ENCODE assay signal across 8 cellular contexts in genomic region chr2:199979841-199980628, GRCh38. TPM values are rescaled to one million over a fixed set of nuclear protein-coding genes. Genes with fewer than 3 reads are reported as not detected.
DNase-seq lines count a peak whose midpoint lies in the region; FAIRE-seq lines count a peak whose summit lies in the region.

No MANE protein-coding gene starts in this region.

- peak overlapping the region in 1 of 2 donors; percentile 7 for H3K4me3 ChIP-seq in neuronal stem cell (ENCODE audit: low read length in 2 of 2)
- H3K4me3 ChIP-seq in stomach smooth muscle (ENCODE audit: low read length in 2 of 2), result peak overlapping the region; percentile 33 to 67

- no peak overlapping the region for H4K91ac ChIP-seq in neuronal stem cell (ENCODE audit: low read depth, low read length, poor library complexity)

- H2AK5ac ChIP-seq in neuronal stem cell (ENCODE audit: low read depth, low read length), result no peak overlapping the region

- H3K36me3 ChIP-seq in neuronal stem cell (replicated peaks in 1 of 2; ENCODE audit: control insufficient read depth in 2 of 2, insufficient read depth in 2 of 2, low read length in 2 of 2) (no peaks in the 10 kb centered on the region), stomach smooth muscle (ENCODE audit: control insufficient read depth in 2 of 2, insufficient read depth in 2 of 2, low read length in 2 of 2) (no peaks in the 10 kb centered on the region)

- H3K27ac ChIP-seq in neuronal stem cell (replicated peaks; ENCODE audit: low read length) (no peak overlapping the region), stomach smooth muscle (ENCODE audit: low read length) (no peak overlapping the region)

- H3K27me3 ChIP-seq in neuronal stem cell (ENCODE audit: control insufficient read depth in 3 of 3, insufficient read depth in 3 of 3, low read depth in 1 of 3, low read length in 3 of 3) (no peaks in the 10 kb centered on the region), stomach smooth muscle (ENCODE audit: control insufficient read depth in 1 of 2, insufficient read depth in 2 of 2, low read length in 2 of 2) (no peaks in the 10 kb centered on the region)

- H3K23ac ChIP-seq in neuronal stem cell (ENCODE audit: low read depth, low read length, poor library complexity), result no peak overlapping the region

- H3K4me2 ChIP-seq in neuronal stem cell (ENCODE audit: insufficient read depth, low read length, poor library complexity, severe bottlenecking), result peak overlapping the region; percentile 44

- H3K18ac ChIP-seq in neuronal stem cell (ENCODE audit: low read length), result peak overlapping the region; percentile 61

- H3K14ac ChIP-seq in neuronal stem cell (ENCODE audit: low read length), result no peak overlapping the region

- no peak overlapping the region for H2BK5ac ChIP-seq in neuronal stem cell (ENCODE audit: low read length)

- no peaks in the 10 kb centered on the region for H3K79me1 ChIP-seq in neuronal stem cell (ENCODE audit: low read depth, low read length)

- no peaks in the 10 kb centered on the region for H3K9me3 ChIP-seq in neuronal stem cell (replicated peaks in 1 of 2; ENCODE audit: control insufficient read depth in 2 of 2, insufficient read depth in 1 of 2, low read depth in 1 of 2, low read length in 2 of 2)
- H3K9me3 ChIP-seq in stomach smooth muscle (ENCODE audit: control insufficient read depth in 2 of 2, low read length in 2 of 2), result no peaks in the 10 kb centered on the region

- no CpG with 5 or more reads among the region's 12 CpGs for WGBS in neuronal stem cell (ENCODE audit: extremely low coverage in 2 of 2, insufficient read length in 2 of 2, insufficient replicate concordance in 1 of 2), 2 donors

- FAIRE-seq in HTR-8/SVneo (lab: Jason Lieb, UNC), result no peak

- H2BK15ac ChIP-seq in neuronal stem cell (ENCODE audit: low read length), result no peak overlapping the region

- H3K4ac ChIP-seq in neuronal stem cell (ENCODE audit: low read length), result no peak overlapping the region

- DNase-seq in NCI-H187 (lab: John Stamatoyannopoulos, UW), result peak; percentile 52 to 59
- DNase-seq in NCI-H187 treated with DMSO at 0.1 percent for 48 hours (lab: John Stamatoyannopoulos, UW), result no peak
- peak; percentile 53 for DNase-seq in HTR-8/SVneo (ENCODE audit: insufficient read length, low spot score)
- DNase-seq in RPMI7951 (ENCODE audit: low read depth), result peak; percentile 75
- DNase-seq in activated T-helper 1 cell treated with Interleukin-2 at 50 U/mL for 16 hours (ENCODE audit: low read depth), result peak; percentile 53
- peak; percentile 68 for DNase-seq in fibroblast of the conjunctiva (ENCODE audit: low read depth)
- DNase-seq in neuronal stem cell (ENCODE audit: low spot score), result peak; percentile 85

- peaks cover 5 to 10% of the 10 kb centered on the region in 2 donors for H3K4me1 ChIP-seq in neuronal stem cell (ENCODE audit: control insufficient read depth in 2 of 2, insufficient read depth in 1 of 2, low read depth in 1 of 2, low read length in 2 of 2)
- peaks cover 8% of the 10 kb centered on the region for H3K4me1 ChIP-seq in stomach smooth muscle (ENCODE audit: control insufficient read depth, insufficient read depth, low read length)

- no peak overlapping the region for H2BK120ac ChIP-seq in neuronal stem cell (ENCODE audit: low read depth, low read length)

- peak overlapping the region; percentile 48 for H2AFZ ChIP-seq in neuronal stem cell (ENCODE audit: low read length)

- H2BK12ac ChIP-seq in neuronal stem cell (ENCODE audit: low read length), result no peak overlapping the region

- H4K8ac ChIP-seq in neuronal stem cell (ENCODE audit: low read depth, low read length), result no peak overlapping the region

- no peak overlapping the region for H3K9ac ChIP-seq in neuronal stem cell (ENCODE audit: low read depth, low read length, poor library complexity)
- peak overlapping the region in 1 of 2 donors; percentile 16 for H3K9ac ChIP-seq in stomach smooth muscle (ENCODE audit: low read length in 2 of 2)

RNA-seq across cellular contexts. Expression of gene MAIP1, which starts 24.7 kb away (rescaled TPM):
- total RNA-seq in RPMI7951 (2014; rRNA removed; shearing (Covaris generic)), result 31.5 and 40.6 TPM in 2 replicates
- 13.9 TPM for polyA plus RNA-seq in neuronal stem cell (2013, experiment 1 of 2)
- 14.9 TPM for polyA plus RNA-seq in neuronal stem cell (2013, experiment 2 of 2)

RNA-seq across cellular contexts. Expression of gene TYW5, which starts 24.7 kb away (rescaled TPM):
- total RNA-seq in RPMI7951 (2014; rRNA removed; shearing (Covaris generic)), result 9.0 and 9.1 TPM in 2 replicates
- 5.3 TPM for polyA plus RNA-seq in neuronal stem cell (2013, experiment 1 of 2)
- 6.0 TPM for polyA plus RNA-seq in neuronal stem cell (2013, experiment 2 of 2)
